Comparison of ENCODE assay signal across 8 cellular contexts in the genomic region with DNA sequence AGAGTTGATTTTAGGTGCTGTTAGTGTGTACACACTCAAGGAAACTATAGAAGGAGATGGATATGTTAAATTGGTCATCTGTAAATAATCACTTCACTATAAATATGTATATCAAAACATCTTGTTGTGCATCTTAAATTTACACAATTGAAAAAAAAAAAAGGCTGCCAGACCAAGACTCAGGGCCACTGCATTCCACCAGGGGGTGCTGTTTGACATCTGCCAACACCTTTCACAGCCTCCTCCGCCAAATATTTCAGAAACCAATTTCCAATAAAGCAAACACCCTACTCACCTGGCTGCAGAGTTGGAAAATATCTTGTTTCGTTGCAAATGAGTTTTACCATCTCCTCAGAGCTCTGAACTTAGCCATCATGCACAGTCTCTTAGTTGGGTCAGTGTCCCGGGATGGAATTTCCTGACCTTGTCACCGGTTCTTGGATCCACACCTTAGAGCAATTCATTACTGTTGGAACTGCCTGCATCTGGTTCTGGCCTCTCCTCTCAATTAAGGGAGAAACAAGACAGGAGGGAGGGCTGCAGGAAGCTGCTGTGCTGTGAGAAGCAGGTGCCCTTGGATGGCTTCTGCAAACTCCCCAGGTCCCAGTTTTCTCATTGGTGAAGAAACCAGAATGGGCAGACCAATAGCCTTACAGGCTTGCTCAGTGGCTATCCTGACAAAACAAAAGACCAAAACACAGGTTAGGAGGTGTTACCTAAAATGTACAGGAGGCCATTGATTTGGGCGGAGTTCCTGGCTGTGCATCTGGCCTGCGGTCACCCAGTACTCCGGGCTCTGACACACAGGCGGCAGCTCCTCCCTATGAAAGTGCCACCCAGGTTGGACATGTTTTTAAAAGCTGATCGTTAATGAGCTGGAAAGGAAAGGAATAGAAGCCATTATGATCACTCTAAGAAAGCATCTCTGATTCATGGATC.
DNase-seq lines count a peak whose midpoint lies in the region; ATAC-seq, FAIRE-seq and TF ChIP-seq lines count a peak whose summit lies in the region.

No MANE protein-coding gene starts in this region.

- H3K9me3 ChIP-seq in PC-9 (ENCODE audit: insufficient read depth, low read depth) (no peaks in the 10 kb centered on the region), small intestine (ENCODE audit: control insufficient read depth, low read depth) (no peaks in the 10 kb centered on the region)

- H4K20me1 ChIP-seq in PC-9 (ENCODE audit: insufficient read depth), result no peaks in the 10 kb centered on the region

- H3K36me3 ChIP-seq in PC-9 (ENCODE audit: low read depth) (no peaks in the 10 kb centered on the region), small intestine (ENCODE audit: control insufficient read depth in 2 of 2, insufficient read depth in 2 of 2, low read length in 2 of 2) (no peaks in the 10 kb centered on the region)

- H3K4me3 ChIP-seq in PC-9 (no peak overlapping the region), small intestine (ENCODE audit: low read depth in 1 of 2, low read length in 2 of 2) (no peak overlapping the region)

- no peaks in the 10 kb centered on the region for H3K9me2 ChIP-seq in PC-9 (ENCODE audit: insufficient read depth)

- CTCF ChIA-PET in PC-9 (lab: Charles Lee), result no interaction called here
- CTCF ChIA-PET in activated naive CD4-positive, alpha-beta T cell treated with anti-CD3 and anti-CD28 coated beads for 36 hours (lab: Charles Lee), result interaction anchor here (1.0 to 2.6 kb wide), 3 partner anchors 154 to 412 kb away, joined by 4 to 8 read pairs (median 4); no protein-coding TSS in a partner anchor

- no peak overlapping the region for H3K27ac ChIP-seq in C4-2B
- no peak overlapping the region for H3K27ac ChIP-seq in PC-9
- no peak overlapping the region for H3K27ac ChIP-seq in small intestine (ENCODE audit: low read depth in 1 of 2, low read length in 1 of 2)

- no peaks in the 10 kb centered on the region for H3K9me3 Mint-ChIP-seq in activated naive CD4-positive, alpha-beta T cell treated with anti-CD3 and anti-CD28 coated beads for 36 hours

- H3K27ac Mint-ChIP-seq in activated naive CD4-positive, alpha-beta T cell treated with anti-CD3 and anti-CD28 coated beads for 36 hours, result no peak overlapping the region

- H3F3A ChIP-seq in PC-9 (ENCODE audit: insufficient read depth, low read depth), result no peaks in the 10 kb centered on the region

- H3K79me2 ChIP-seq in PC-9 (ENCODE audit: low read depth), result no peaks in the 10 kb centered on the region

- BruUV-seq in PC-9 (replicated peaks; lab: Mats Ljungman, UMichigan), result no TSS peak

- TF ChIP-seq CTCF in C4-2B (conservative IDR thresholded peaks at IDR 0.05) (peak; percentile 93), PC-9 (conservative IDR thresholded peaks at IDR 0.05) (peak; percentile 84)

- no peaks in the 10 kb centered on the region for H3K36me3 Mint-ChIP-seq in activated naive CD4-positive, alpha-beta T cell treated with anti-CD3 and anti-CD28 coated beads for 36 hours (ENCODE audit: low read depth)

- peaks cover 14% of the 10 kb centered on the region for H3K4me1 Mint-ChIP-seq in activated naive CD4-positive, alpha-beta T cell treated with anti-CD3 and anti-CD28 coated beads for 36 hours (ENCODE audit: low read depth)

- peak; percentile 50 for ATAC-seq in left ventricle myocardium superior
- no peak for ATAC-seq in GM19455 (IDR thresholded peaks at IDR 0.05; ENCODE audit: unreplicated experiment)
- no peak for ATAC-seq in GM18870 (IDR thresholded peaks at IDR 0.05; ENCODE audit: unreplicated experiment)

- intact Hi-C loops in PC-9 (cut with micrococcal nuclease; ENCODE audit: unreplicated experiment), result loop anchor here (5.0 kb wide), 3 partner anchors 246 to 1131 kb away; no protein-coding TSS in a partner anchor
- intact Hi-C loops in activated naive CD4-positive, alpha-beta T cell treated with anti-CD3 and anti-CD28 coated beads for 36 hours (cut with micrococcal nuclease), result loop anchor here (1.0 to 5.0 kb wide), 4 partner anchors 167 to 796 kb away; no protein-coding TSS in a partner anchor
- intact Hi-C loops in left ventricle myocardium superior (cut with micrococcal nuclease), result loop anchor here (2.0 to 10.0 kb wide), 3 partner anchors 168 to 411 kb away; no protein-coding TSS in a partner anchor

- POLR2A ChIA-PET in PC-9 (lab: Charles Lee; ENCODE audit: unreplicated experiment), result no interaction called here

- H3K4me3 Mint-ChIP-seq in activated naive CD4-positive, alpha-beta T cell treated with anti-CD3 and anti-CD28 coated beads for 36 hours, result no peak overlapping the region

- peak; percentile 0 for DNase-seq in HS-5 (ENCODE audit: low read depth)
- peak in 1 of 2 experiments; percentile 26 for DNase-seq in PC-9
- peak; percentile 77 for DNase-seq in activated naive CD4-positive, alpha-beta T cell treated with anti-CD3 and anti-CD28 coated beads for 36 hours
- DNase-seq in left ventricle myocardium superior, result peak; percentile 74
- DNase-seq in small intestine, result peak; percentile 61

- H2AFZ ChIP-seq in PC-9, result no peak overlapping the region

- FAIRE-seq in small intestine (lab: Jason Lieb, UNC), result no peak

- H3K27me3 ChIP-seq in PC-9 (ENCODE audit: insufficient read depth, low read depth), result peaks cover 24% of the 10 kb centered on the region
- H3K27me3 ChIP-seq in small intestine (ENCODE audit: control insufficient read depth in 2 of 2, insufficient read depth in 2 of 2, low read length in 2 of 2), result no peaks in the 10 kb centered on the region

- WGBS in small intestine, 3 donors, result 64 to 70% (median 66%) methylated on average over 9 of the region's 9 CpGs

- no peak overlapping the region for H3K4me2 ChIP-seq in PC-9

- H3K27me3 Mint-ChIP-seq in activated naive CD4-positive, alpha-beta T cell treated with anti-CD3 and anti-CD28 coated beads for 36 hours (ENCODE audit: low read depth), result peaks cover 6% of the 10 kb centered on the region

- H3K4me1 ChIP-seq in PC-9 (replicated peaks; ENCODE audit: insufficient read depth), result no peaks in the 10 kb centered on the region
- H3K4me1 ChIP-seq in small intestine (ENCODE audit: control insufficient read depth in 2 of 2, insufficient read depth in 1 of 2, low read depth in 1 of 2, low read length in 1 of 2), result no peaks in the 10 kb centered on the region
